Comparison of ENCODE assay signal across 8 cellular contexts in genomic region chr7:87059525-87060287, GRCh38. TPM values are rescaled to one million over a fixed set of nuclear protein-coding genes. Genes with fewer than 3 reads are reported as not detected.
DNase-seq lines count a peak whose midpoint lies in the region; ATAC-seq and TF ChIP-seq lines count a peak whose summit lies in the region.

A gene with protein sequence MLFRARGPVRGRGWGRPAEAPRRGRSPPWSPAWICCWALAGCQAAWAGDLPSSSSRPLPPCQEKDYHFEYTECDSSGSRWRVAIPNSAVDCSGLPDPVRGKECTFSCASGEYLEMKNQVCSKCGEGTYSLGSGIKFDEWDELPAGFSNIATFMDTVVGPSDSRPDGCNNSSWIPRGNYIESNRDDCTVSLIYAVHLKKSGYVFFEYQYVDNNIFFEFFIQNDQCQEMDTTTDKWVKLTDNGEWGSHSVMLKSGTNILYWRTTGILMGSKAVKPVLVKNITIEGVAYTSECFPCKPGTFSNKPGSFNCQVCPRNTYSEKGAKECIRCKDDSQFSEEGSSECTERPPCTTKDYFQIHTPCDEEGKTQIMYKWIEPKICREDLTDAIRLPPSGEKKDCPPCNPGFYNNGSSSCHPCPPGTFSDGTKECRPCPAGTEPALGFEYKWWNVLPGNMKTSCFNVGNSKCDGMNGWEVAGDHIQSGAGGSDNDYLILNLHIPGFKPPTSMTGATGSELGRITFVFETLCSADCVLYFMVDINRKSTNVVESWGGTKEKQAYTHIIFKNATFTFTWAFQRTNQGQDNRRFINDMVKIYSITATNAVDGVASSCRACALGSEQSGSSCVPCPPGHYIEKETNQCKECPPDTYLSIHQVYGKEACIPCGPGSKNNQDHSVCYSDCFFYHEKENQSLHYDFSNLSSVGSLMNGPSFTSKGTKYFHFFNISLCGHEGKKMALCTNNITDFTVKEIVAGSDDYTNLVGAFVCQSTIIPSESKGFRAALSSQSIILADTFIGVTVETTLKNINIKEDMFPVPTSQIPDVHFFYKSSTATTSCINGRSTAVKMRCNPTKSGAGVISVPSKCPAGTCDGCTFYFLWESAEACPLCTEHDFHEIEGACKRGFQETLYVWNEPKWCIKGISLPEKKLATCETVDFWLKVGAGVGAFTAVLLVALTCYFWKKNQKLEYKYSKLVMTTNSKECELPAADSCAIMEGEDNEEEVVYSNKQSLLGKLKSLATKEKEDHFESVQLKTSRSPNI (minus strand): TSS chr7:87059654. CDS start chr7:87059513, 141 bp downstream.

- H3K9ac ChIP-seq in KMS-11 (peak within 1 kb of the TSS; percentile 66), neuronal stem cell (ENCODE audit: low read depth, low read length, poor library complexity) (no peak within 1 kb of the TSS)

- no peak within 1 kb of the TSS for H4K91ac ChIP-seq in neuronal stem cell (ENCODE audit: low read depth, low read length, poor library complexity)

- H3K4me3 ChIP-seq in KMS-11 (IDR thresholded peaks at IDR 0.05; ENCODE audit: insufficient read depth, low read depth, low read length) (peak within 1 kb of the TSS; percentile 47), gastroesophageal sphincter (peak within 1 kb of the TSS; percentile 47 to 65), neuronal stem cell (ENCODE audit: low read length in 2 of 2) (peak within 1 kb of the TSS; percentile 66 to 85)

- H3K4me2 ChIP-seq in KMS-11 (peak within 1 kb of the TSS; percentile 83), neuronal stem cell (ENCODE audit: insufficient read depth, low read length, poor library complexity, severe bottlenecking) (peak within 1 kb of the TSS; percentile 91)

- H2BK15ac ChIP-seq in neuronal stem cell (ENCODE audit: low read length): no peak within 1 kb of the TSS

- H3K18ac ChIP-seq in neuronal stem cell (ENCODE audit: low read length): peak within 1 kb of the TSS; percentile 82

- H3K79me2 ChIP-seq in KMS-11 (ENCODE audit: insufficient read depth, low read depth): no peaks in the 10 kb centered on the region

- H4K8ac ChIP-seq in neuronal stem cell (ENCODE audit: low read depth, low read length): no peak within 1 kb of the TSS

- H3K4me1 ChIP-seq in KMS-11 (ENCODE audit: low read depth, poor library complexity, severe bottlenecking) (peaks cover 19% of the 10 kb centered on the region), gastroesophageal sphincter (peaks cover 0 to 37% (median 0%) of the 10 kb centered on the region in 3 donors), neuronal stem cell (ENCODE audit: control insufficient read depth in 2 of 2, insufficient read depth in 1 of 2, low read depth in 1 of 2, low read length in 2 of 2) (peaks cover 2 to 5% of the 10 kb centered on the region in 2 donors)

- no peak within 1 kb of the TSS for H3K14ac ChIP-seq in neuronal stem cell (ENCODE audit: low read length)

- H3K27me3 ChIP-seq in KMS-11 (ENCODE audit: insufficient read depth, low read depth) (no peaks in the 10 kb centered on the region), gastroesophageal sphincter (no peaks in the 10 kb centered on the region), neuronal stem cell (ENCODE audit: control insufficient read depth in 3 of 3, insufficient read depth in 3 of 3, low read depth in 1 of 3, low read length in 3 of 3) (peaks cover 0 to 24% (median 0%) of the 10 kb centered on the region in 3 experiments)

- peak within 1 kb of the TSS; percentile 97 for H2AFZ ChIP-seq in KMS-11 (ENCODE audit: low read depth)
- H2AFZ ChIP-seq in neuronal stem cell (ENCODE audit: low read length): peak within 1 kb of the TSS; percentile 97

- TF ChIP-seq CTCF in KMS-11 (conservative IDR thresholded peaks at IDR 0.05; ENCODE audit: low read depth, low read length) (peak; percentile 61), gastroesophageal sphincter (IDR thresholded peaks at IDR 0.05) (peak in 3 of 4 experiments; percentile 37 to 68 (median 53))

- no peak within 1 kb of the TSS for H2BK5ac ChIP-seq in neuronal stem cell (ENCODE audit: low read length)

- H4K20me1 ChIP-seq in KMS-11 (ENCODE audit: insufficient read depth): no peaks in the 10 kb centered on the region

- TF ChIP-seq EP300 in gastroesophageal sphincter (IDR thresholded peaks at IDR 0.05): no peak

- no peak within 1 kb of the TSS for H2BK12ac ChIP-seq in neuronal stem cell (ENCODE audit: low read length)

- peak; percentile 96 for ATAC-seq in GM21737 (IDR thresholded peaks at IDR 0.05; ENCODE audit: unreplicated experiment)
- peak; percentile 97 for ATAC-seq in gastroesophageal sphincter

- peak; percentile 42 to 71 for TF ChIP-seq POLR2A in gastroesophageal sphincter (IDR thresholded peaks at IDR 0.05)

- no peaks in the 10 kb centered on the region for H3K36me3 ChIP-seq in KMS-11 (ENCODE audit: insufficient read depth)
- H3K36me3 ChIP-seq in gastroesophageal sphincter: no peaks in the 10 kb centered on the region
- H3K36me3 ChIP-seq in neuronal stem cell (replicated peaks in 1 of 2; ENCODE audit: control insufficient read depth in 2 of 2, insufficient read depth in 2 of 2, low read length in 2 of 2): no peaks in the 10 kb centered on the region

- DNase-seq in EH (ENCODE audit: low read depth): peak; percentile 46
- peak; percentile 80 for DNase-seq in SHP77 treated with DMSO at 0.1 percent for 48 hours (lab: John Stamatoyannopoulos, UW)
- peak; percentile 66 for DNase-seq in activated gamma-delta T cell treated with anti-CD3 and anti-CD28 coated beads, Interleukin-2, amount 50 U/mL, for 16 hours (ENCODE audit: low read depth)
- DNase-seq in neuronal stem cell (ENCODE audit: low spot score): peak; percentile 85
- peak; percentile 27 to 95 (median 75) for DNase-seq in substantia nigra (lab: John Stamatoyannopoulos, UW)

- H3K27ac ChIP-seq in KMS-11 (peak within 1 kb of the TSS; percentile 58), gastroesophageal sphincter (peak within 1 kb of the TSS; percentile 54 to 85 (median 76)), neuronal stem cell (replicated peaks; ENCODE audit: low read length) (no peak within 1 kb of the TSS), substantia nigra (ENCODE audit: low read depth, low read length, poor library complexity, severe bottlenecking) (peak within 1 kb of the TSS; percentile 90)

- WGBS in gastroesophageal sphincter (ENCODE audit: low coverage in 1 of 2), 2 donors: 2 to 3% methylated on average over 4 to 6 of the region's 70 CpGs
- WGBS in neuronal stem cell (ENCODE audit: extremely low coverage in 2 of 2, insufficient read length in 2 of 2, insufficient replicate concordance in 1 of 2), 2 donors: no CpG with 5 or more reads among the region's 70 CpGs

- no peak within 1 kb of the TSS for H3K4ac ChIP-seq in neuronal stem cell (ENCODE audit: low read length)

- H3K9me3 ChIP-seq in gastroesophageal sphincter: no peaks in the 10 kb centered on the region
- no peaks in the 10 kb centered on the region for H3K9me3 ChIP-seq in neuronal stem cell (replicated peaks in 1 of 2; ENCODE audit: control insufficient read depth in 2 of 2, insufficient read depth in 1 of 2, low read depth in 1 of 2, low read length in 2 of 2)

- no peak within 1 kb of the TSS for H2AK5ac ChIP-seq in neuronal stem cell (ENCODE audit: low read depth, low read length)

- H3K79me1 ChIP-seq in neuronal stem cell (ENCODE audit: low read depth, low read length): no peaks in the 10 kb centered on the region

- H3K23ac ChIP-seq in neuronal stem cell (ENCODE audit: low read depth, low read length, poor library complexity): peak within 1 kb of the TSS; percentile 35

- no peak within 1 kb of the TSS for H2BK120ac ChIP-seq in neuronal stem cell (ENCODE audit: low read depth, low read length)

RNA-seq across cellular contexts. Expression of the gene that starts here (rescaled TPM):
- 10 to 100 TPM; 14.6 to 24.9 (median 19.7) TPM for total RNA-seq in gastroesophageal sphincter
- polyA plus RNA-seq in neuronal stem cell (2013, experiment 1 of 2): 20.6 TPM
- 20.4 TPM for polyA plus RNA-seq in neuronal stem cell (2013, experiment 2 of 2)
